In genomic region chr6:73262701-73263569, GRCh38 we compare ENCODE assay signal across 8 cellular contexts. TPM values are rescaled to one million over a fixed set of nuclear protein-coding genes. Genes with fewer than 3 reads are reported as not detected.
DNase-seq lines count a peak whose midpoint lies in the region; TF ChIP-seq lines count a peak whose summit lies in the region.

Gene KHDC1 (minus strand): TSS chr6:73263196. CDS start chr6:73242517, 20,679 bp downstream.

- no peak for TF ChIP-seq CTCF in LNCaP clone FGC (IDR thresholded peaks at IDR 0.05; ENCODE audit: control insufficient read depth, extremely low read depth, insufficient read depth)
- TF ChIP-seq CTCF in ascending aorta (IDR thresholded peaks at IDR 0.05): no peak

- peak; percentile 77 for DNase-seq in GM23248
- no peak for DNase-seq in LNCaP clone FGC (ENCODE audit: low read depth)
- peak; percentile 24 for DNase-seq in T follicular helper cell (ENCODE audit: low read depth)
- no peak for DNase-seq in ascending aorta (ENCODE audit: low spot score in 2 of 2)
- no peak for DNase-seq in SW480 (ENCODE audit: low spot score)

- H3K9me3 ChIP-seq in GM23248 (ENCODE audit: low read depth) (no peaks in the 10 kb centered on the region), ascending aorta (no peaks in the 10 kb centered on the region), skeletal muscle satellite cell (replicated peaks; ENCODE audit: low read length) (no peaks in the 10 kb centered on the region)

- peak within 1 kb of the TSS; percentile 46 for H3K27ac ChIP-seq in GM23248
- H3K27ac ChIP-seq in ascending aorta: peak within 1 kb of the TSS; percentile 27

- H3K4me3 ChIP-seq in GM08714 (ENCODE audit: low read length): peak within 1 kb of the TSS; percentile 80
- peak within 1 kb of the TSS; percentile 84 for H3K4me3 ChIP-seq in GM23248
- H3K4me3 ChIP-seq in LNCaP clone FGC (ENCODE audit: low read depth, low read length): peak within 1 kb of the TSS; percentile 48
- peak within 1 kb of the TSS; percentile 70 to 83 for H3K4me3 ChIP-seq in ascending aorta
- peak within 1 kb of the TSS; percentile 40 for H3K4me3 ChIP-seq in iPS-11a (ENCODE audit: low read depth, low read length)
- H3K4me3 ChIP-seq in skeletal muscle satellite cell (ENCODE audit: low read length): peak within 1 kb of the TSS; percentile 90

- H3K9ac ChIP-seq in GM23248 (peak within 1 kb of the TSS; percentile 86), skeletal muscle satellite cell (ENCODE audit: low read depth, low read length) (peak within 1 kb of the TSS; percentile 86)

- peaks cover 10% of the 10 kb centered on the region; the same call in 1 of the 2 replicates for H3K79me2 ChIP-seq in GM23248 (ENCODE audit: insufficient read depth)

- H3K36me3 ChIP-seq in GM23248 (ENCODE audit: low read depth) (no peaks in the 10 kb centered on the region), ascending aorta (no peaks in the 10 kb centered on the region), skeletal muscle satellite cell (ENCODE audit: insufficient read depth, low read length) (no peaks in the 10 kb centered on the region)

- H3K4me2 ChIP-seq in GM23248 (ENCODE audit: unreplicated experiment) (peak within 1 kb of the TSS; percentile 92), skeletal muscle satellite cell (ENCODE audit: low read length) (peak within 1 kb of the TSS; percentile 97)

- H3K27me3 ChIP-seq in GM23248 (replicated peaks; ENCODE audit: insufficient read depth): no peaks in the 10 kb centered on the region
- no peaks in the 10 kb centered on the region for H3K27me3 ChIP-seq in ascending aorta
- no peaks in the 10 kb centered on the region for H3K27me3 ChIP-seq in skeletal muscle satellite cell (ENCODE audit: control insufficient read depth, insufficient read depth, low read length)

- H3K4me1 ChIP-seq in GM23248 (ENCODE audit: insufficient read depth) (0 out of 2 replicates have a peak, but pooled peaks cover 10% of the 10 kb centered on the region), ascending aorta (peaks cover 0 to 3% of the 10 kb centered on the region in 2 donors), skeletal muscle satellite cell (ENCODE audit: control insufficient read depth, insufficient read depth, low read length) (peaks cover 17% of the 10 kb centered on the region)

- 0 to 2% methylated on average over 40 to 58 of the region's 63 CpGs for WGBS in GM23248 (ENCODE audit: low coverage in 1 of 2, low lambda C conversion rate in 2 of 2, missing lambda C conversion rate in 2 of 2), 2 experiments

- H4K20me1 ChIP-seq in GM23248 (ENCODE audit: insufficient read depth): no peaks in the 10 kb centered on the region

- H3F3A ChIP-seq in GM23248 (ENCODE audit: insufficient read depth): 0 out of 2 replicates have a peak, but pooled peaks cover 4% of the 10 kb centered on the region

- in situ Hi-C loops in GM23248 (cut with MboI): no loop called here

- H2AFZ ChIP-seq in GM23248: peak within 1 kb of the TSS; percentile 100

- H3K9me2 ChIP-seq in GM23248 (ENCODE audit: insufficient read depth): no peaks in the 10 kb centered on the region

- intact Hi-C loops in ascending aorta (cut with DNase I): no loop called here

RNA-seq across cellular contexts. Expression of gene KHDC1, which starts in this region (rescaled TPM):
- 0.13 and 1.1 TPM in 2 replicates for total RNA-seq in GM23248 (2014; rRNA removed; shearing (Covaris generic))
- polyA plus RNA-seq in GM23248 (2016; fragmentation: Nextera tagmentation; extraction: Ambion mirVana): 2.9 and 3.8 TPM in 2 replicates
- 1.9 TPM for total RNA-seq in ascending aorta
- 1.7 and 4.6 TPM in 2 replicates for total RNA-seq in skeletal muscle satellite cell (2012; rRNA removed)

Comparison
In these comparisons a context has a peak if more than half of its experiments do, and no peak if none do; other contexts are left out.
1. H3K4me3 ChIP-seq: peak in every context shown above with its lines; median percentile 90 in skeletal muscle satellite cell; 84 in GM23248; 80 in GM08714; 76 in ascending aorta; 48 in LNCaP clone FGC; 40 in iPS-11a.
2. DNase-seq: peak in GM23248 (single experiment) and T follicular helper cell (single experiment); none in LNCaP clone FGC (single experiment), ascending aorta (0 of 2) and SW480 (single experiment).